In the genomic region with DNA sequence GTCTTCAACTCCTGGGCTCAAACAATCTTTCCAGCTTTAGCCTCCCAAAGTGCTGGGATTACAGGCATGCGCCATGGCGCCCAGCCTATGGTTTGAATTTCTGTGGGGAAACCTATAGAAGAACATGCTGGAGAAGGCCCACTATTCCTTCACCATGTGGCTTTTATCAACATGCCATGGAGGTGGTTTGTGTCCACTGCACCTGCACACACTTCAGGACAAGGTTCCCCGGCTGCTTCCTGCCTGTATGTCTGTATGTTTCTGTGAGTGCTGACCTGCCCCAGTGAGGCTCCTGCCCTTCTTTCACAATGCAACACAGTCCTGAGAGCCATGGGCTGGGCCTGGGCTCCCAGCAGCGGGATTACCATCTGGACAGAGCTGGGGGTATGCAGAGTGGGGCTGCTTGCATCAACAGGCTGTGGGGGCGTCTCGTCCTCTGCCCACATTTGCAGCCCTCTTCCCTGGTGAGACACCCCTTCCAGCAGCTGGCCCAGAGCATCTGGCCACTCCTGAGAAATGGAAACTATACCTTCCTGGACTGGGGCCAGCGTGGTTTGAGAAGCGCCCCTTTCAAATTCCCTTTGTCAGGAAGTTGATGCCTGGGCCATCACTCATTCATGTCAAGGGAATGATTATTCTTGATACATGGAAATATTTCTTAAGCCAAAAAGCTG, we compare ENCODE assay signal across 2 cellular contexts.
TF ChIP-seq lines count a peak whose summit lies in the region.

No MANE protein-coding gene starts in this region.

TF ChIP-seq in SK-N-SH, 30 proteins besides CTCF, POLR2A, EP300 and RAD21:
- TF ChIP-seq PBX3 (IDR thresholded peaks at IDR 0.05) (peak; percentile 56), GATA2 (CRISPR knock-in tag; IDR thresholded peaks at IDR 0.05) (no peak)

TF ChIP-seq in SK-N-SH treated with all-trans-retinoic acid at 6 μM for 48 hours, 23 proteins besides CTCF, POLR2A, EP300 and RAD21:
- TF ChIP-seq BACH2 (CRISPR knock-in tag; IDR thresholded peaks at IDR 0.05; ENCODE audit: borderline replicate concordance) (no peak), SNAI2 (CRISPR knock-in tag; IDR thresholded peaks at IDR 0.05) (no peak), ISL1 (CRISPR knock-in tag; IDR thresholded peaks at IDR 0.05) (no peak), ARNTL (CRISPR knock-in tag; IDR thresholded peaks at IDR 0.05; ENCODE audit: borderline replicate concordance, low read depth) (no peak), GLIS3 (CRISPR knock-in tag; IDR thresholded peaks at IDR 0.05) (no peak), ZNF565 (CRISPR knock-in tag; conservative IDR thresholded peaks at IDR 0.05; ENCODE audit: low read depth) (no peak), CSDC2 (CRISPR knock-in tag; IDR thresholded peaks at IDR 0.05) (no peak)
- TF ChIP-seq, protein P1, sequence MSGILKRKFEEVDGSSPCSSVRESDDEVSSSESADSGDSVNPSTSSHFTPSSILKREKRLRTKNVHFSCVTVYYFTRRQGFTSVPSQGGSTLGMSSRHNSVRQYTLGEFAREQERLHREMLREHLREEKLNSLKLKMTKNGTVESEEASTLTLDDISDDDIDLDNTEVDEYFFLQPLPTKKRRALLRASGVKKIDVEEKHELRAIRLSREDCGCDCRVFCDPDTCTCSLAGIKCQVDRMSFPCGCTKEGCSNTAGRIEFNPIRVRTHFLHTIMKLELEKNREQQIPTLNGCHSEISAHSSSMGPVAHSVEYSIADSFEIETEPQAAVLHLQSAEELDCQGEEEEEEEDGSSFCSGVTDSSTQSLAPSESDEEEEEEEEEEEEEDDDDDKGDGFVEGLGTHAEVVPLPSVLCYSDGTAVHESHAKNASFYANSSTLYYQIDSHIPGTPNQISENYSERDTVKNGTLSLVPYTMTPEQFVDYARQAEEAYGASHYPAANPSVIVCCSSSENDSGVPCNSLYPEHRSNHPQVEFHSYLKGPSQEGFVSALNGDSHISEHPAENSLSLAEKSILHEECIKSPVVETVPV (CRISPR knock-in tag; IDR thresholded peaks at IDR 0.05) = no peak
- TF ChIP-seq, protein P2, sequence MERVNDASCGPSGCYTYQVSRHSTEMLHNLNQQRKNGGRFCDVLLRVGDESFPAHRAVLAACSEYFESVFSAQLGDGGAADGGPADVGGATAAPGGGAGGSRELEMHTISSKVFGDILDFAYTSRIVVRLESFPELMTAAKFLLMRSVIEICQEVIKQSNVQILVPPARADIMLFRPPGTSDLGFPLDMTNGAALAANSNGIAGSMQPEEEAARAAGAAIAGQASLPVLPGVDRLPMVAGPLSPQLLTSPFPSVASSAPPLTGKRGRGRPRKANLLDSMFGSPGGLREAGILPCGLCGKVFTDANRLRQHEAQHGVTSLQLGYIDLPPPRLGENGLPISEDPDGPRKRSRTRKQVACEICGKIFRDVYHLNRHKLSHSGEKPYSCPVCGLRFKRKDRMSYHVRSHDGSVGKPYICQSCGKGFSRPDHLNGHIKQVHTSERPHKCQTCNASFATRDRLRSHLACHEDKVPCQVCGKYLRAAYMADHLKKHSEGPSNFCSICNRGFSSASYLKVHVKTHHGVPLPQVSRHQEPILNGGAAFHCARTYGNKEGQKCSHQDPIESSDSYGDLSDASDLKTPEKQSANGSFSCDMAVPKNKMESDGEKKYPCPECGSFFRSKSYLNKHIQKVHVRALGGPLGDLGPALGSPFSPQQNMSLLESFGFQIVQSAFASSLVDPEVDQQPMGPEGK (CRISPR knock-in tag; IDR thresholded peaks at IDR 0.05; ENCODE audit: borderline replicate concordance) = no peak
